In the genomic region with DNA sequence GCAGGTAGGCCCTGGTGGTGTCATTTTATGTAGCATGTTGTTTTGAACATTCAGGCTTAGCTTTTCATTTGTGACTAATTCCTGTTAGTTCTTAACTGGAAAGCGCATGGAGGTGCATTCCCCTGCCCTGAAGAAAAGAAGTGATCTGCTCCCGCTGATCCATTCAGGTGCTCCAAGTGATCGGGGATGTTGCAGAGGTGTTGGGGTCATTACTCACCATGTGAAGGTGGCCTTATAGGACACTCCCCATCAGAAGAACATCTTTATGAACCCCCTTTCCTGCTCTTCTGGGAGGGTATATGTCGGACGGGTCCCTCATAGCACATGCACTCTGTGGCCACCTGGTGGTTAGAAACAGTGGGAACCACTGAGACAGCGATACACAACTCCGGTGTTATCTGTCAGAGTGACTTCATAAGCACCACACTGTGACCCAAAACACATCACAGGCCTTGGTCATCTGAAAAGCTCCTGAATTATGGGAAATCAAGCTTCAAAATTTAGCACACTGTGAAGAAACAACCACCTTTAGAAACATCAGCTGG, we compare ENCODE assay signal across 8 cellular contexts.
DNase-seq lines count a peak whose midpoint lies in the region; ATAC-seq and TF ChIP-seq lines count a peak whose summit lies in the region.
"Not testable (repeated sequence)": the region's sequence is repeated elsewhere in the genome, so short reads cannot be mapped to it uniquely, and the experiment has no call there.

No MANE protein-coding gene starts in this region.

- DNase-seq in CD1c-positive myeloid dendritic cell (ENCODE audit: extremely low spot score) (peak; percentile 1), RPMI8226 (peak; percentile 4)
- DNase-seq in HFFc6, heart left ventricle, stomach: not testable (repeated sequence)
- DNase-seq in activated T-cell treated with anti-CD3 and anti-CD28 coated beads, Interleukin-2, amount 50 U/mL, for 1 hour, result peak; percentile 43
- DNase-seq in central memory CD4-positive, alpha-beta T cell, result peak; percentile 38

- H3K4me3 Mint-ChIP-seq in HFFc6, result peak overlapping the region; percentile 43; the same call in 1 of the 2 replicates
- not testable (repeated sequence) for H3K4me3 Mint-ChIP-seq in nephron

- TF ChIP-seq EP300 in stomach (IDR thresholded peaks at IDR 0.05), result not testable (repeated sequence)

- H3K36me3 ChIP-seq in heart left ventricle, stomach: not testable (repeated sequence)

- H3K36me3 Mint-ChIP-seq in HFFc6 (ENCODE audit: low read depth); nephron (ENCODE audit: low read depth): not testable (repeated sequence)

- H3K9me3 Mint-ChIP-seq in HFFc6, nephron: not testable (repeated sequence)

- peak in 3 of 4 donors; percentile 68 to 77 (median 72) for ATAC-seq in heart left ventricle

- WGBS in heart left ventricle, 4 donors, result 28 to 48% (median 29%) methylated on average over 3 to 7 of the region's 7 CpGs
- WGBS in stomach, 5 donors, result 21 to 42% (median 27%) methylated on average over 5 to 7 of the region's 7 CpGs

- not testable (repeated sequence) for TF ChIP-seq POLR2A in heart left ventricle (IDR thresholded peaks at IDR 0.05); stomach (IDR thresholded peaks at IDR 0.05)

- not testable (repeated sequence) for H3K27me3 ChIP-seq in heart left ventricle, stomach

- H3K4me1 Mint-ChIP-seq in HFFc6 (ENCODE audit: low read depth); nephron: not testable (repeated sequence)

- not testable (repeated sequence) for H3K4me3 ChIP-seq in heart left ventricle, stomach

- not testable (repeated sequence) for H3K27ac Mint-ChIP-seq in HFFc6, nephron

- TF ChIP-seq CTCF in HFFc6 (IDR thresholded peaks at IDR 0.05) (peak; percentile 76), heart left ventricle (IDR thresholded peaks at IDR 0.05) (peak; percentile 32 to 61 (median 46)), nephron (IDR thresholded peaks at IDR 0.05; ENCODE audit: unreplicated experiment in 3 of 3) (peak; percentile 43 to 56 (median 49)), stomach (IDR thresholded peaks at IDR 0.05) (peak in 5 of 7 experiments; percentile 30 to 58 (median 49))

- not testable (repeated sequence) for H3K4me1 ChIP-seq in heart left ventricle, stomach

- not testable (repeated sequence) for H3K27ac ChIP-seq in heart left ventricle, stomach

- intact Hi-C loops in heart left ventricle (cut with DNase I); stomach (cut with DNase I; ENCODE audit: low total_unique reads): not testable (repeated sequence)

- H3K9me3 ChIP-seq in heart left ventricle, stomach: not testable (repeated sequence)

- not testable (repeated sequence) for H3K27me3 Mint-ChIP-seq in HFFc6 (ENCODE audit: insufficient read depth); nephron (ENCODE audit: low read depth)
